ENCODE assay signal across 1 cellular context in genomic region chr1:159889202-159889601, GRCh38.
TF ChIP-seq lines count a peak whose summit lies in the region.

No MANE protein-coding gene starts in this region.

TF ChIP-seq in SK-N-SH treated with all-trans-retinoic acid at 6 μM for 48 hours, 23 proteins besides CTCF, POLR2A, EP300 and RAD21 (continued from another document):
- TF ChIP-seq POU6F1 (CRISPR knock-in tag; IDR thresholded peaks at IDR 0.05; ENCODE audit: borderline replicate concordance, low read depth), result no peak
- no peak for TF ChIP-seq ZNF8 (CRISPR knock-in tag; IDR thresholded peaks at IDR 0.05)
- TF ChIP-seq SNAI2 (CRISPR knock-in tag; IDR thresholded peaks at IDR 0.05), result no peak
- no peak for TF ChIP-seq RARB (CRISPR knock-in tag; IDR thresholded peaks at IDR 0.05)
- TF ChIP-seq ZFP30 (CRISPR knock-in tag; IDR thresholded peaks at IDR 0.05), result no peak
